9 cellular contexts compared by ENCODE assay signal in genomic region chr12:55972045-55972843, GRCh38. TPM values are rescaled to one million over a fixed set of nuclear protein-coding genes. Genes with fewer than 3 reads are reported as not detected.
A peak's percentile ranks its signal among the peaks of the same experiment; 100 is the strongest.
DNase-seq lines count a peak whose midpoint lies in the region; ATAC-seq and TF ChIP-seq lines count a peak whose summit lies in the region.
"Had no signal": no experiment of that assay in that cellular context is flagged by ENCODE, and none has a peak within 500 bp of the region (broad histone marks: within the 10 kb centered on the region; RNA-seq: fewer than 3 reads in every experiment).

No MANE protein-coding gene starts in this region.

- H3K4me3 ChIP-seq in heart right ventricle (peak overlapping the region in 9 of 10 donors; percentile 39 to 92 (median 70)), adrenal gland (peak overlapping the region in 3 of 4 donors; percentile 37 to 64 (median 39)), kidney epithelial cell (ENCODE audit: low read depth, low read length) (peak overlapping the region; percentile 48), uterus (peak overlapping the region in 1 of 2 donors; percentile 67)

- ATAC-seq in heart right ventricle = no peak
- ATAC-seq in Right ventricle myocardium inferior = no peak

- intact Hi-C loops in heart right ventricle (cut with DNase I) (loop anchor here in 2 of 10 donors (2.0 to 5.0 kb wide), 2 partner anchors 45 kb away; partner anchors contain the start of gene PYM1 (in 2 of the 2)), Right ventricle myocardium inferior (cut with DNase I) (loop anchor here (2.0 kb wide), 1 partner anchor 45 kb away; the partner anchor contains the start of gene PYM1), adrenal gland (cut with DNase I) (no loop called here), uterus (cut with DNase I; ENCODE audit: low total_unique reads) (no loop called here)

- TF ChIP-seq POLR2A in adrenal gland (IDR thresholded peaks at IDR 0.05) (no peak), uterus (IDR thresholded peaks at IDR 0.05) (no peak)

- H3K27ac ChIP-seq in heart right ventricle (peak overlapping the region in 9 of 10 donors; percentile 76 to 98 (median 94)), adrenal gland (peak overlapping the region; percentile 86 to 95 (median 91)), uterus (peak overlapping the region; percentile 87 to 94), substantia nigra (ENCODE audit: low read depth, low read length, poor library complexity, severe bottlenecking) (no peak overlapping the region)

- DNase-seq in heart right ventricle (no peak), Right ventricle myocardium inferior (ENCODE audit: missing footprints) (no peak), adrenal gland (peak in 4 of 7 donors; percentile 28 to 42 (median 37)), kidney epithelial cell (ENCODE audit: low read depth) (peak; percentile 59), uterus (no peak), GM10266 (ENCODE audit: extremely low spot score) (no peak), substantia nigra (lab: John Stamatoyannopoulos, UW) (no peak), NCI-H1092 treated with DMSO at 0.1 percent for 48 hours (lab: John Stamatoyannopoulos, UW) (no peak)

- H3K36me3 ChIP-seq in heart right ventricle = peaks cover 0 to 43% (median 0%) of the 10 kb centered on the region in 9 donors
- no peaks in the 10 kb centered on the region for H3K36me3 ChIP-seq in adrenal gland (replicated peaks in 1 of 2)
- H3K36me3 ChIP-seq in kidney epithelial cell (ENCODE audit: control insufficient read depth, insufficient read depth, low read length) = peaks cover 1% of the 10 kb centered on the region
- no peaks in the 10 kb centered on the region for H3K36me3 ChIP-seq in uterus

- 50 to 55% methylated on average over 4 of the region's 4 CpGs for WGBS in heart right ventricle, 2 donors
- 39 to 51% (median 46%) methylated on average over 4 of the region's 4 CpGs for WGBS in adrenal gland, 4 donors

- H3K9me3 ChIP-seq in heart right ventricle = no peaks in the 10 kb centered on the region
- H3K9me3 ChIP-seq in adrenal gland (replicated peaks in 1 of 3) = no peaks in the 10 kb centered on the region
- no peaks in the 10 kb centered on the region for H3K9me3 ChIP-seq in uterus

- H3K27me3 ChIP-seq in heart right ventricle = no peaks in the 10 kb centered on the region
- no peaks in the 10 kb centered on the region for H3K27me3 ChIP-seq in adrenal gland
- H3K27me3 ChIP-seq in kidney epithelial cell (ENCODE audit: control insufficient read depth, insufficient read depth, low read length) = no peaks in the 10 kb centered on the region
- no peaks in the 10 kb centered on the region for H3K27me3 ChIP-seq in uterus

- TF ChIP-seq CTCF in heart right ventricle (IDR thresholded peaks at IDR 0.05) (no peak), adrenal gland (IDR thresholded peaks at IDR 0.05) (no peak), kidney epithelial cell (IDR thresholded peaks at IDR 0.05; ENCODE audit: insufficient read depth, low read length, poor library complexity, severe bottlenecking) (no peak), uterus (IDR thresholded peaks at IDR 0.05) (no peak), GM10266 (IDR thresholded peaks at IDR 0.05; ENCODE audit: control insufficient read depth, insufficient read depth, low read depth, missing control alignments) (no peak)

- H3K4me1 ChIP-seq in heart right ventricle = peaks cover 6 to 46% (median 40%) of the 10 kb centered on the region in 9 donors
- peaks cover 17 to 36% of the 10 kb centered on the region in 2 donors for H3K4me1 ChIP-seq in adrenal gland (replicated peaks in 1 of 2)
- H3K4me1 ChIP-seq in uterus = peaks cover 0 to 6% of the 10 kb centered on the region in 2 donors

RNA-seq across cellular contexts. Expression of gene RAB5B, which starts 1.6 kb away (rescaled TPM):
- total RNA-seq in heart right ventricle (100 to 1,000 TPM; 107 to 137 (median 122) TPM), Right ventricle myocardium inferior (113 TPM), adrenal gland (100 to 1,000 TPM in 5 of 8 donors, 10 to 100 TPM in 3; 77.6 to 134 (median 112) TPM), kidney epithelial cell (78.2 and 81.0 TPM in 2 replicates), uterus (100 to 1,000 TPM in 1 of 4 donors, 10 to 100 TPM in 3; 49.4 to 128 (median 67.2) TPM)
- polyA plus RNA-seq in heart right ventricle (10 to 100 TPM; 35.3 to 62.4 TPM), adrenal gland (100 to 1,000 TPM in 1 of 3 donors, 10 to 100 TPM in 2; 34.4 to 137 (median 43.6) TPM)

RNA-seq across cellular contexts. Expression of gene CDK2, which starts 5.6 kb away (rescaled TPM):
- 10 to 100 TPM in 4 of 10 donors, 1 to 10 TPM in 6; 5.1 to 15.2 (median 8.4) TPM for total RNA-seq in heart right ventricle
- 10 to 100 TPM in 1 of 2 donors, 1 to 10 TPM in 1; 6.9 to 18.4 TPM for polyA plus RNA-seq in heart right ventricle
- total RNA-seq in Right ventricle myocardium inferior = 11.6 TPM
- 10 to 100 TPM in 7 of 8 donors, 1 to 10 TPM in 1; 6.3 to 22.8 (median 18.4) TPM for total RNA-seq in adrenal gland
- 10 to 100 TPM in 1 of 3 donors, 1 to 10 TPM in 2; 6.0 to 16.5 (median 9.2) TPM for polyA plus RNA-seq in adrenal gland
- 21.4 and 23.2 TPM in 2 replicates for total RNA-seq in kidney epithelial cell
- total RNA-seq in uterus = 10 to 100 TPM; 19.0 to 35.6 (median 28.7) TPM

RNA-seq across cellular contexts. Expression of gene PMEL, which starts 6.4 kb away (rescaled TPM):
- 1 to 10 TPM in 2 of 10 donors, under 1 TPM in 8; 0.26 to 1.3 (median 0.58) TPM for total RNA-seq in heart right ventricle
- under 1 TPM; 0.49 to 0.66 TPM for polyA plus RNA-seq in heart right ventricle
- not detected for total RNA-seq in Right ventricle myocardium inferior
- total RNA-seq in adrenal gland = 1 to 10 TPM in 5 of 8 donors, under 1 TPM in 2, not detected in 1; 0.35 to 3.8 (median 1.3) TPM
- 1 to 10 TPM in 2 of 3 donors, under 1 TPM in 1; 0.77 to 1.5 (median 1.0) TPM for polyA plus RNA-seq in adrenal gland
- total RNA-seq in kidney epithelial cell = 0.96 and 1.1 TPM in 2 replicates
- 1 to 10 TPM in 2 of 4 donors, under 1 TPM in 1, not detected in 1; 0.26 to 3.6 (median 2.9) TPM for total RNA-seq in uterus
- total RNA-seq: T-helper 1 cell treated with Interleukin-12 subunit alpha and Interleukin-12 subunit beta and Interleukin-4 antibody, amounts not matched to agents 30 ng/mL and 1 ng/mL, for 36 hours had no signal

RNA-seq across cellular contexts. Expression of gene SUOX, which starts 24.8 kb away (rescaled TPM):
- total RNA-seq in heart right ventricle = 10 to 100 TPM; 28.2 to 44.8 (median 31.4) TPM
- 10 to 100 TPM; 23.2 to 23.9 TPM for polyA plus RNA-seq in heart right ventricle
- 28.1 TPM for total RNA-seq in Right ventricle myocardium inferior
- 10 to 100 TPM; 50.9 to 72.6 (median 57.3) TPM for total RNA-seq in adrenal gland
- polyA plus RNA-seq in adrenal gland = 10 to 100 TPM; 27.7 to 49.7 (median 37.1) TPM
- total RNA-seq in kidney epithelial cell = 12.0 and 18.0 TPM in 2 replicates
- 10 to 100 TPM in 3 of 4 donors, 1 to 10 TPM in 1; 5.1 to 35.5 (median 26.7) TPM for total RNA-seq in uterus

RNA-seq across cellular contexts. Expression of gene DGKA, which starts 41.3 kb away (rescaled TPM):
- 10 to 100 TPM in 3 of 10 donors, 1 to 10 TPM in 7; 4.6 to 15.5 (median 7.0) TPM for total RNA-seq in heart right ventricle
- 10 to 100 TPM in 1 of 2 donors, 1 to 10 TPM in 1; 6.4 to 17.3 TPM for polyA plus RNA-seq in heart right ventricle
- 8.1 TPM for total RNA-seq in Right ventricle myocardium inferior
- 100 to 1,000 TPM in 1 of 8 donors, 10 to 100 TPM in 7; 16.0 to 116 (median 31.7) TPM for total RNA-seq in adrenal gland
- 10 to 100 TPM; 21.1 to 99.8 (median 66.2) TPM for polyA plus RNA-seq in adrenal gland
- 59.4 and 60.9 TPM in 2 replicates for total RNA-seq in kidney epithelial cell
- 100 to 1,000 TPM in 1 of 4 donors, 10 to 100 TPM in 3; 24.0 to 183 (median 55.1) TPM for total RNA-seq in uterus

Comparison
In these comparisons a context has a peak if more than half of its experiments do, and no peak if none do; other contexts are left out.
1. DNase-seq: peak in adrenal gland (4 of 7) and kidney epithelial cell (single experiment); none in heart right ventricle (0 of 2), Right ventricle myocardium inferior (single experiment), uterus (0 of 2), GM10266 (single experiment), substantia nigra (0 of 49) and NCI-H1092 treated with DMSO at 0.1 percent for 48 hours (single experiment).